Comparison of ENCODE assay signal across 8 cellular contexts in genomic region chr11:35144103-35144741, GRCh38.
DNase-seq lines count a peak whose midpoint lies in the region; ATAC-seq, FAIRE-seq and TF ChIP-seq lines count a peak whose summit lies in the region.

No MANE protein-coding gene starts in this region.

- no peak for FAIRE-seq in D721Med (lab: Jason Lieb, UNC)

- no peak for TF ChIP-seq CTCF in D721Med (IDR thresholded peaks at IDR 0.05; ENCODE audit: insufficient read depth, missing control alignments)

- DNase-seq in GM03348 (ENCODE audit: low spot score) (peak; percentile 82), KG1 (lab: John Stamatoyannopoulos, UW) (peak; percentile 61), fibroblast of gingiva (ENCODE audit: low read depth) (peak; percentile 77), D721Med (ENCODE audit: insufficient read length, low spot score) (no peak), NCI-H146 treated with DMSO at 0.1 percent for 48 hours (lab: John Stamatoyannopoulos, UW; ENCODE audit: unreplicated experiment) (no peak)
- peak; percentile 58 to 71 for DNase-seq in activated CD4-positive, alpha-beta T cell treated with anti-CD3 and anti-CD28 coated beads, Interleukin-2, amount 50 U/mL, for 48 hours
- peak; percentile 36 to 72 (median 62) for DNase-seq in stimulated activated naive CD4-positive, alpha-beta T cell (lab: John Stamatoyannopoulos, UW)

- peak; percentile 52 for ATAC-seq in GM21717 (IDR thresholded peaks at IDR 0.05; ENCODE audit: unreplicated experiment)

Comparison
In these comparisons a context has a peak if more than half of its experiments do, and no peak if none do; other contexts are left out.
1. DNase-seq: peak in GM03348 (single experiment), KG1 (single experiment), activated CD4-positive, alpha-beta T cell treated with anti-CD3 and anti-CD28 coated beads, Interleukin-2, amount 50 U/mL, for 48 hours (2 of 2), fibroblast of gingiva (single experiment) and stimulated activated naive CD4-positive, alpha-beta T cell (6 of 6); none in D721Med (single experiment) and NCI-H146 treated with DMSO at 0.1 percent for 48 hours (single experiment).